1 cellular context compared by ENCODE assay signal in the genomic region with DNA sequence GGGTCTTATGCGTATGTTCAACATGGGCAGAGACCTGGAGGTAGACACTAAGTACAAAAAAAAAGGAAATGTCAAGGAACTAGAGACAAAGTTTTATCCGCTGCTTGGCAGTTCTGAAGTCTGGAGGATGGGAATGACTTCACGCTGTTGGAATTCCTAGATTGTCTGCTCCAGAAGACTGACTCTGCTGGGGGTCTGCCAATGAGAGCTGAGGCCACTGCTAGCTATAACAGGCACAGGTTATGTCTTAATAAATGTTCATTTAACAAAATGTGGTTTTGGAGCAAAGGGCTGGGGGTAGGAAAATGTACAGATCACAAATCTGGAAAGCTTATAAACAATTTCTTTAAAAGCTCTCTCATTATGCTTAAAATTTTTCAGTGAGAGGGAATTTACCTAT.
TF ChIP-seq lines count a peak whose summit lies in the region.

No MANE protein-coding gene starts in this region.

TF ChIP-seq in WTC11, 78 proteins besides CTCF, POLR2A, EP300 and RAD21 (continued from another document):
- TF ChIP-seq, protein P1, sequence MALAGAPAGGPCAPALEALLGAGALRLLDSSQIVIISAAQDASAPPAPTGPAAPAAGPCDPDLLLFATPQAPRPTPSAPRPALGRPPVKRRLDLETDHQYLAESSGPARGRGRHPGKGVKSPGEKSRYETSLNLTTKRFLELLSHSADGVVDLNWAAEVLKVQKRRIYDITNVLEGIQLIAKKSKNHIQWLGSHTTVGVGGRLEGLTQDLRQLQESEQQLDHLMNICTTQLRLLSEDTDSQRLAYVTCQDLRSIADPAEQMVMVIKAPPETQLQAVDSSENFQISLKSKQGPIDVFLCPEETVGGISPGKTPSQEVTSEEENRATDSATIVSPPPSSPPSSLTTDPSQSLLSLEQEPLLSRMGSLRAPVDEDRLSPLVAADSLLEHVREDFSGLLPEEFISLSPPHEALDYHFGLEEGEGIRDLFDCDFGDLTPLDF (CRISPR knock-in tag; IDR thresholded peaks at IDR 0.05) = no peak
- TF ChIP-seq PRRX2 (CRISPR knock-in tag; IDR thresholded peaks at IDR 0.05) (no peak), MAX (CRISPR knock-in tag; IDR thresholded peaks at IDR 0.05) (no peak), FOXJ3 (CRISPR knock-in tag; IDR thresholded peaks at IDR 0.05; ENCODE audit: borderline replicate concordance) (no peak), SP1 (CRISPR knock-in tag; conservative IDR thresholded peaks at IDR 0.05) (no peak), CREM (CRISPR knock-in tag; IDR thresholded peaks at IDR 0.05) (no peak), ZNF396 (CRISPR knock-in tag; IDR thresholded peaks at IDR 0.05; ENCODE audit: borderline replicate concordance) (no peak), GRHL2 (CRISPR knock-in tag; IDR thresholded peaks at IDR 0.05; ENCODE audit: insufficient replicate concordance, severe bottlenecking) (no peak), ATF6 (CRISPR knock-in tag; IDR thresholded peaks at IDR 0.05) (no peak), ZBTB21 (CRISPR knock-in tag; IDR thresholded peaks at IDR 0.05; ENCODE audit: borderline replicate concordance) (no peak), ZNF263 (CRISPR knock-in tag; IDR thresholded peaks at IDR 0.05; ENCODE audit: low read depth) (no peak), ZNF532 (CRISPR knock-in tag; IDR thresholded peaks at IDR 0.05; ENCODE audit: borderline replicate concordance) (no peak), HMGA2 (CRISPR knock-in tag; IDR thresholded peaks at IDR 0.05) (no peak), RELA (CRISPR knock-in tag; IDR thresholded peaks at IDR 0.05; ENCODE audit: borderline replicate concordance) (no peak), ZNF121 (CRISPR knock-in tag; IDR thresholded peaks at IDR 0.05) (no peak)
- TF ChIP-seq, protein P2, sequence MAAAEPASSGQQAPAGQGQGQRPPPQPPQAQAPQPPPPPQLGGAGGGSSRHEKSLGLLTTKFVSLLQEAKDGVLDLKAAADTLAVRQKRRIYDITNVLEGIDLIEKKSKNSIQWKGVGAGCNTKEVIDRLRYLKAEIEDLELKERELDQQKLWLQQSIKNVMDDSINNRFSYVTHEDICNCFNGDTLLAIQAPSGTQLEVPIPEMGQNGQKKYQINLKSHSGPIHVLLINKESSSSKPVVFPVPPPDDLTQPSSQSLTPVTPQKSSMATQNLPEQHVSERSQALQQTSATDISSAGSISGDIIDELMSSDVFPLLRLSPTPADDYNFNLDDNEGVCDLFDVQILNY (CRISPR knock-in tag; IDR thresholded peaks at IDR 0.05) = no peak
- TF ChIP-seq, protein P3, sequence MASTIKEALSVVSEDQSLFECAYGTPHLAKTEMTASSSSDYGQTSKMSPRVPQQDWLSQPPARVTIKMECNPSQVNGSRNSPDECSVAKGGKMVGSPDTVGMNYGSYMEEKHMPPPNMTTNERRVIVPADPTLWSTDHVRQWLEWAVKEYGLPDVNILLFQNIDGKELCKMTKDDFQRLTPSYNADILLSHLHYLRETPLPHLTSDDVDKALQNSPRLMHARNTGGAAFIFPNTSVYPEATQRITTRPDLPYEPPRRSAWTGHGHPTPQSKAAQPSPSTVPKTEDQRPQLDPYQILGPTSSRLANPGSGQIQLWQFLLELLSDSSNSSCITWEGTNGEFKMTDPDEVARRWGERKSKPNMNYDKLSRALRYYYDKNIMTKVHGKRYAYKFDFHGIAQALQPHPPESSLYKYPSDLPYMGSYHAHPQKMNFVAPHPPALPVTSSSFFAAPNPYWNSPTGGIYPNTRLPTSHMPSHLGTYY (CRISPR knock-in tag; IDR thresholded peaks at IDR 0.05) = no peak
